ENCODE assay signal across 12 cellular contexts in the genomic region with DNA sequence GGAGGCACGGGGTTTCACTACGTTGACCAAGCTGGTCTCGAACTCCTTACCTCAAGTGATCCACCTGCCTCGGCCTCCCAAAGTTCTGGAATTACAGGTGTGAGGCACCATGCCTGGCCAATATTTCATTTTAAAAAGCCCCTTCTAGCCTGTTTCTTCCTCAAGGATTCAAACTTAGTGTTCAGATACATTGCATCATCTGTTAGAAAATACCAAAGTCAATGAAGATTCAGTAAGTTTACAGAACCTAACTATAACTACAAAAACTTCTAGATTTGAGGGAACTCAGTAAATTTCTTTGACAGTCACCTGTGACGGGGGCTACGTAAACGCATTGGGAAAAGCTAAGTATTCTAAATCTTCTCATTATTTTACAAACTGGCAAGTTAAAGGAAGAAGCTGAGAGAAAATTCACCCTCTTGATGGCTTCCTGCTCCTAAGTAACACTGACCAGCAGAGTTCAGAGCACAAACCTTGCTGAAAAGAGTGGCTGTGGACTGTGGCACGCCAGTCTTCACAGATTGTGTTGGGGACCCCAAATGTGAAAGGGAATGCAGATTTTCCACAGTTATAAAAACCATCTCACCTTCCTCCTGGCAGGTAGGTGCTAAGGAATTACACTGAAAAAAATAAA.
DNase-seq lines count a peak whose midpoint lies in the region; ATAC-seq, FAIRE-seq and TF ChIP-seq lines count a peak whose summit lies in the region.
"Had no signal": no experiment of that assay in that cellular context is flagged by ENCODE, and none has a peak within 500 bp of the region (broad histone marks: within the 10 kb centered on the region; RNA-seq: fewer than 3 reads in every experiment).

No MANE protein-coding gene starts in this region.

- H3K4ac ChIP-seq in H1 (replicated peaks; ENCODE audit: insufficient read length, low read depth, low read length) = no peak overlapping the region

- no peaks in the 10 kb centered on the region for H3K27me3 Mint-ChIP-seq in neural crest cell (ENCODE audit: low read depth)
- peaks cover 0 to 1% (median 0%) of the 10 kb centered on the region in 5 donors for H3K27me3 Mint-ChIP-seq in naive thymus-derived CD8-positive, alpha-beta T cell
- H3K27me3 Mint-ChIP-seq: activated naive CD8-positive, alpha-beta T cell treated with anti-CD3 and anti-CD28 coated beads for 36 hours; CD4-positive, CD25-positive, alpha-beta regulatory T cell had no signal

- no peaks in the 10 kb centered on the region for H3K36me3 ChIP-seq in RWPE2 (ENCODE audit: low read depth)
- H3K36me3 ChIP-seq in H1 (ENCODE audit: control insufficient read depth in 2 of 4, insufficient read depth in 4 of 4, low read length in 3 of 4) = no peaks in the 10 kb centered on the region
- H3K36me3 ChIP-seq in transverse colon = no peaks in the 10 kb centered on the region

- H3K9me3 ChIP-seq in RWPE2 (ENCODE audit: severe bottlenecking) = no peaks in the 10 kb centered on the region
- no peaks in the 10 kb centered on the region for H3K9me3 ChIP-seq in H1 (ENCODE audit: insufficient read depth in 2 of 2, low read depth in 1 of 2, low read length in 1 of 2)
- no peaks in the 10 kb centered on the region for H3K9me3 ChIP-seq in transverse colon

- H3K4me3 Mint-ChIP-seq in neural crest cell = no peak overlapping the region
- H3K4me3 Mint-ChIP-seq in naive thymus-derived CD8-positive, alpha-beta T cell = no peak overlapping the region
- H3K4me3 Mint-ChIP-seq: activated naive CD8-positive, alpha-beta T cell treated with anti-CD3 and anti-CD28 coated beads for 36 hours; CD4-positive, CD25-positive, alpha-beta regulatory T cell had no signal

- peak overlapping the region; percentile 87; the same call in 1 of the 2 replicates for H3K18ac ChIP-seq in H1 (ENCODE audit: extremely low read depth, low read length)

- TF ChIP-seq CTCF in RWPE2 (IDR thresholded peaks at IDR 0.05; ENCODE audit: poor library complexity, severe bottlenecking) = no peak
- TF ChIP-seq CTCF in H1 (IDR thresholded peaks at IDR 0.05; ENCODE audit: control extremely low read depth in 1 of 3, insufficient read depth in 1 of 3, low read depth in 1 of 3, low read length in 3 of 3) = no peak
- no peak for TF ChIP-seq CTCF in neural crest cell (conservative IDR thresholded peaks at IDR 0.05)
- no peak for TF ChIP-seq CTCF in transverse colon (IDR thresholded peaks at IDR 0.05)
- no peak for TF ChIP-seq CTCF in lower leg skin (IDR thresholded peaks at IDR 0.05)

- no peak overlapping the region for H3K4me2 ChIP-seq in H1 (ENCODE audit: insufficient read depth in 1 of 2, low read depth in 2 of 2, low read length in 2 of 2)

- H4K8ac ChIP-seq in H1 (ENCODE audit: extremely low read depth, insufficient read depth, low read length) = no peak overlapping the region

- H3K14ac ChIP-seq in H1 (ENCODE audit: insufficient read length) = no peak overlapping the region

- H3K23ac ChIP-seq in H1 (ENCODE audit: insufficient read length) = no peak overlapping the region

- H2AFZ ChIP-seq in H1 (ENCODE audit: low read length) = peak overlapping the region; percentile 73

- H3K23me2 ChIP-seq in H1 (ENCODE audit: low read depth, low read length) = no peaks in the 10 kb centered on the region

- peak overlapping the region; percentile 93 for H3K27ac Mint-ChIP-seq in neural crest cell (ENCODE audit: unreplicated experiment)
- peak overlapping the region in 1 of 10 donors; percentile 3 for H3K27ac Mint-ChIP-seq in naive thymus-derived CD8-positive, alpha-beta T cell
- H3K27ac Mint-ChIP-seq: activated naive CD8-positive, alpha-beta T cell treated with anti-CD3 and anti-CD28 coated beads for 36 hours; CD4-positive, CD25-positive, alpha-beta regulatory T cell had no signal

- no peak for TF ChIP-seq RAD21 in H1 (IDR thresholded peaks at IDR 0.05 in 1 of 2, conservative IDR thresholded peaks at IDR 0.05 in 1 of 2; ENCODE audit: low read depth in 2 of 2, low read length in 2 of 2)

- CTCF ChIA-PET in H1 (lab: Charles Lee; ENCODE audit: partially characterized antibody) = interaction anchor here (0.6 to 1.5 kb wide), 6 partner anchors 11 to 302 kb away, joined by 3 read pairs; no protein-coding TSS in a partner anchor

- intact Hi-C loops in transverse colon (cut with DNase I; ENCODE audit: low total_unique reads) = no loop called here
- intact Hi-C loops in lower leg skin (cut with DNase I; ENCODE audit: low total_unique reads) = no loop called here

- no peak for FAIRE-seq in H1 (lab: Jason Lieb, UNC)

- no peak overlapping the region for H4K5ac ChIP-seq in H1 (ENCODE audit: insufficient read length, low read depth, low read length)

- H2BK15ac ChIP-seq in H1 (ENCODE audit: low read length) = no peak overlapping the region

- H3K9ac ChIP-seq in H1 (replicated peaks in 1 of 4; ENCODE audit: extremely low read depth in 1 of 4, low read depth in 3 of 4, low read length in 3 of 4) = no peak overlapping the region

- H2BK5ac ChIP-seq in H1 (ENCODE audit: low read depth, low read length) = peak overlapping the region; percentile 60; the same call in 1 of the 2 replicates

- no peak overlapping the region for H2AK5ac ChIP-seq in H1 (ENCODE audit: low read depth, low read length)

- peaks cover 2% of the 10 kb centered on the region for H3K36me3 Mint-ChIP-seq in neural crest cell (ENCODE audit: low read depth)
- H3K36me3 Mint-ChIP-seq in naive thymus-derived CD8-positive, alpha-beta T cell = no peaks in the 10 kb centered on the region
- H3K36me3 Mint-ChIP-seq: activated naive CD8-positive, alpha-beta T cell treated with anti-CD3 and anti-CD28 coated beads for 36 hours; CD4-positive, CD25-positive, alpha-beta regulatory T cell had no signal

- TF ChIP-seq EP300 in H1 (IDR thresholded peaks at IDR 0.05; ENCODE audit: borderline replicate concordance in 1 of 2, low read depth in 2 of 2, low read length in 2 of 2) (no peak), transverse colon (IDR thresholded peaks at IDR 0.05; ENCODE audit: low read depth) (no peak)

- no peak overlapping the region for H3K56ac ChIP-seq in H1 (replicated peaks; ENCODE audit: insufficient read length, low read depth, low read length)

- no peak for ATAC-seq in RWPE2 (ENCODE audit: low read depth)
- no peak for ATAC-seq in naive thymus-derived CD8-positive, alpha-beta T cell

- H2BK120ac ChIP-seq in H1 (replicated peaks; ENCODE audit: low read depth, low read length) = no peak overlapping the region

- H3K9me3 Mint-ChIP-seq in neural crest cell = peaks cover 2% of the 10 kb centered on the region
- no peaks in the 10 kb centered on the region for H3K9me3 Mint-ChIP-seq in naive thymus-derived CD8-positive, alpha-beta T cell
- H3K9me3 Mint-ChIP-seq: activated naive CD8-positive, alpha-beta T cell treated with anti-CD3 and anti-CD28 coated beads for 36 hours had no signal

- no peaks in the 10 kb centered on the region for H3K27me3 ChIP-seq in RWPE2 (ENCODE audit: insufficient read depth, poor library complexity, severe bottlenecking)
- no peaks in the 10 kb centered on the region for H3K27me3 ChIP-seq in H1 (replicated peaks in 1 of 4; ENCODE audit: control insufficient read depth in 3 of 4, extremely low read depth in 1 of 4, insufficient read depth in 3 of 4, low read length in 3 of 4)
- H3K27me3 ChIP-seq in transverse colon = no peaks in the 10 kb centered on the region

- H2BK20ac ChIP-seq in H1 (ENCODE audit: low read length) = no peak overlapping the region

- H4K20me1 ChIP-seq in H1 (replicated peaks in 1 of 2; ENCODE audit: control insufficient read depth in 1 of 2, insufficient read depth in 2 of 2, low read length in 2 of 2) = no peaks in the 10 kb centered on the region

- H4K91ac ChIP-seq in H1 (replicated peaks; ENCODE audit: insufficient read length, low read length) = no peak overlapping the region

- H3K79me1 ChIP-seq in H1 (ENCODE audit: low read depth, low read length) = no peaks in the 10 kb centered on the region

- H3K27ac ChIP-seq in RWPE2 (ENCODE audit: poor library complexity, severe bottlenecking) (peak overlapping the region; percentile 100), H1 (ENCODE audit: low read depth, low read length) (no peak overlapping the region), transverse colon (peak overlapping the region; percentile 49 to 84 (median 73))

- H3K79me2 ChIP-seq in H1 (ENCODE audit: control insufficient read depth in 1 of 2, insufficient read depth in 2 of 2, low read length in 2 of 2) = no peaks in the 10 kb centered on the region

- peaks cover 31% of the 10 kb centered on the region for H3K4me1 Mint-ChIP-seq in neural crest cell
- H3K4me1 Mint-ChIP-seq in naive thymus-derived CD8-positive, alpha-beta T cell = no peaks in the 10 kb centered on the region
- H3K4me1 Mint-ChIP-seq: activated naive CD8-positive, alpha-beta T cell treated with anti-CD3 and anti-CD28 coated beads for 36 hours; CD4-positive, CD25-positive, alpha-beta regulatory T cell had no signal

- TF ChIP-seq POLR2A in H1 (IDR thresholded peaks at IDR 0.05; ENCODE audit: control extremely low read depth in 1 of 2, low read depth in 2 of 2, low read length in 2 of 2) (no peak), transverse colon (IDR thresholded peaks at IDR 0.05) (no peak), lower leg skin (IDR thresholded peaks at IDR 0.05) (no peak)

- H3K4me1 ChIP-seq in RWPE2 (ENCODE audit: insufficient read depth, poor library complexity, severe bottlenecking) = peaks cover 54% of the 10 kb centered on the region
- H3K4me1 ChIP-seq in H1 (replicated peaks in 1 of 4; ENCODE audit: control insufficient read depth in 3 of 4, insufficient read depth in 4 of 4, low read length in 3 of 4) = peaks cover 0 to 5% (median 3%) of the 10 kb centered on the region in 4 experiments; a peak in 5 of 7 replicates
- H3K4me1 ChIP-seq in transverse colon = peaks cover 0 to 32% (median 4%) of the 10 kb centered on the region in 4 donors

- in situ Hi-C loops in transverse colon (cut with MboI; ENCODE audit: low pct_ligation_motif_present in 1 of 4, low pct_unique_long_range_greater_than_20kb in 1 of 4, low sequenced_read_pairs in 3 of 4) = no loop called here

- H3K4me3 ChIP-seq in RWPE2 (ENCODE audit: severe bottlenecking) (no peak overlapping the region), H1 (ENCODE audit: extremely low read depth in 1 of 4, insufficient read depth in 2 of 4, low read depth in 3 of 4, low read length in 4 of 4) (no peak overlapping the region), transverse colon (no peak overlapping the region), lower leg skin (ENCODE audit: low read depth, poor library complexity, severe bottlenecking) (no peak overlapping the region)

- WGBS in H1 (ENCODE audit: extremely low coverage in 1 of 2, insufficient coverage in 1 of 2, insufficient read length in 1 of 2, insufficient replicate concordance in 2 of 2, low coverage in 1 of 2, low lambda C conversion rate in 2 of 2, missing lambda C conversion rate in 1 of 2), 2 experiments = 81% methylated on average over 8 of the region's 8 CpGs; no CpG with 5 or more reads in 1 of the 2 experiments
- WGBS in transverse colon (ENCODE audit: low coverage in 1 of 2), 2 donors = 64 to 89% methylated on average over 1 to 8 of the region's 8 CpGs
- 92 to 93% methylated on average over 8 of the region's 8 CpGs for WGBS in lower leg skin, 2 donors

- no peak for DNase-seq in RWPE2 (ENCODE audit: low spot score)
- DNase-seq in H1 (ENCODE audit: low read depth in 1 of 2, low spot score in 2 of 2) = no peak
- no peak for DNase-seq in neural crest cell (ENCODE audit: low read depth, low spot score)
- DNase-seq in transverse colon = no peak
- DNase-seq in naive thymus-derived CD8-positive, alpha-beta T cell = no peak
- no peak for DNase-seq in DMS 273 treated with DMSO at 0.1 percent for 48 hours (lab: John Stamatoyannopoulos, UW)
- DNase-seq in NCI-H1105 (lab: John Stamatoyannopoulos, UW) = no peak
- no peak for DNase-seq in lower leg skin (ENCODE audit: low spot score in 2 of 2)
- DNase-seq: activated naive CD8-positive, alpha-beta T cell treated with anti-CD3 and anti-CD28 coated beads for 36 hours; CD4-positive, CD25-positive, alpha-beta regulatory T cell; glutamatergic neuron; NCI-H1092 treated with DMSO at 0.1 percent for 48 hours had no signal

- POLR2A ChIA-PET in H1 (lab: Charles Lee; ENCODE audit: partially characterized antibody) = interaction anchor here (0.6 kb wide), 1 partner anchor 316 kb away, joined by 3 read pairs; no protein-coding TSS in a partner anchor
- POLR2A ChIA-PET in naive thymus-derived CD8-positive, alpha-beta T cell (lab: Charles Lee) = no interaction called here

- peak overlapping the region; percentile 60; the same call in 1 of the 2 replicates for H2BK12ac ChIP-seq in H1 (ENCODE audit: low read depth, low read length)
